Comparison of ENCODE assay signal across 11 cellular contexts in the genomic region with DNA sequence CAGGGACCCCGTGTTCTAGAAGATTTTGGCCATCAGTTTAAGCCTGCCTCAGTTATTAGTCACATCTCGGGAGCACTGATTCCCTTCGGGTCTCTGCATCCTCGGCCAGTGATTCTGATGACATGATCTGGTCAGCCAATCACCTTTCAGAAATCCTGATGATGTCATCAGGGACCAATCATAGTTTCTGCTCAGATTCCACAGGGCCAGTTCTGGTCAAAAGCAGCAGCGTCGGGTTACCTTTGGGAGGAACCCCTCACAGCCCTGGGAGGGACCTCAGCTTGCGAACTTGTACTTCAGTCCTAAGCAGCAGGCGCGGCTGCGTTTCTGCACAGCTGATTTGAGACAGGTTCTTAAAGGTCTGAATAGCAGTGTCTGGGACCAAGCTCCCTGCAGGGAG. TPM values are rescaled to one million over a fixed set of nuclear protein-coding genes. Genes with fewer than 3 reads are reported as not detected.
DNase-seq lines count a peak whose midpoint lies in the region; ATAC-seq and TF ChIP-seq lines count a peak whose summit lies in the region.
"Had no signal": no experiment of that assay in that cellular context is flagged by ENCODE, and none has a peak within 500 bp of the region (broad histone marks: within the 10 kb centered on the region; RNA-seq: fewer than 3 reads in every experiment).

No MANE protein-coding gene starts in this region.

- peaks cover 9% of the 10 kb centered on the region for H3F3A ChIP-seq in GM23248 (ENCODE audit: insufficient read depth)
- no peaks in the 10 kb centered on the region for H3F3A ChIP-seq in PC-9 (ENCODE audit: insufficient read depth, low read depth)

- H3K27ac Mint-ChIP-seq in Calu3 (ENCODE audit: unreplicated experiment) = no peak overlapping the region
- H3K27ac Mint-ChIP-seq: activated T-helper 1 cell treated with anti-CD3 and anti-CD28 coated beads, Interleukin-12 subunit alpha, Interleukin-12 subunit beta, Interleukin-2, Interleukin-4 antibody, amounts not matched to agents 30 ng/mL and 10 ng/mL and 1 ng/mL, durations not matched to agents 14 hours and 24 hours and 36 hours had no signal

- H3K36me3 Mint-ChIP-seq in Calu3 (ENCODE audit: insufficient read depth, unreplicated experiment) = peaks cover 12% of the 10 kb centered on the region

- 73 to 77% methylated on average over 10 of the region's 10 CpGs for WGBS in GM23248 (ENCODE audit: low coverage in 1 of 2, low lambda C conversion rate in 2 of 2, missing lambda C conversion rate in 2 of 2), 2 experiments
- WGBS in heart right ventricle, 2 donors = 70 to 81% methylated on average over 10 of the region's 10 CpGs

- H3K9me2 ChIP-seq in GM23248 (ENCODE audit: insufficient read depth) (no peaks in the 10 kb centered on the region), PC-9 (ENCODE audit: insufficient read depth) (no peaks in the 10 kb centered on the region)

- POLR2A ChIA-PET in PC-9 (lab: Charles Lee; ENCODE audit: unreplicated experiment) = no interaction called here

- CTCF ChIA-PET in Calu3 (lab: Charles Lee) = no interaction called here
- CTCF ChIA-PET in PC-9 (lab: Charles Lee) = no interaction called here

- H3K4me1 ChIP-seq in GM23248 (ENCODE audit: insufficient read depth) (peaks cover 9% of the 10 kb centered on the region), heart right ventricle (peaks cover 0 to 11% (median 5%) of the 10 kb centered on the region in 9 donors), osteoblast (ENCODE audit: insufficient read depth, low read length) (no peaks in the 10 kb centered on the region), PC-9 (replicated peaks; ENCODE audit: insufficient read depth) (no peaks in the 10 kb centered on the region)

- peaks cover 7% of the 10 kb centered on the region for H3K4me1 Mint-ChIP-seq in Calu3 (ENCODE audit: low read depth, unreplicated experiment)

- no peak overlapping the region for H3K27ac ChIP-seq in GM23248
- no peak overlapping the region for H3K27ac ChIP-seq in heart right ventricle
- no peak overlapping the region for H3K27ac ChIP-seq in osteoblast (ENCODE audit: low read depth, low read length)
- H3K27ac ChIP-seq in PC-9 = no peak overlapping the region
- H3K27ac ChIP-seq: vagina had no signal

- H3K9ac ChIP-seq in GM23248 = no peak overlapping the region

- no peak for TF ChIP-seq CTCF in astrocyte of the cerebellum (IDR thresholded peaks at IDR 0.05; ENCODE audit: low read depth, low read length, missing control alignments)
- TF ChIP-seq CTCF in heart right ventricle (IDR thresholded peaks at IDR 0.05) = no peak
- no peak for TF ChIP-seq CTCF in osteoblast (IDR thresholded peaks at IDR 0.05; ENCODE audit: extremely low read depth, low read depth, low read length)
- TF ChIP-seq CTCF in Calu3 (IDR thresholded peaks at IDR 0.05; ENCODE audit: unreplicated experiment) = no peak
- no peak for TF ChIP-seq CTCF in PC-9 (conservative IDR thresholded peaks at IDR 0.05)

- H3K9me3 ChIP-seq in GM23248 (ENCODE audit: low read depth) (no peaks in the 10 kb centered on the region), heart right ventricle (no peaks in the 10 kb centered on the region), osteoblast (ENCODE audit: low read depth, low read length) (no peaks in the 10 kb centered on the region), PC-9 (ENCODE audit: insufficient read depth, low read depth) (no peaks in the 10 kb centered on the region)
- H3K9me3 ChIP-seq: vagina had no signal

- peak; percentile 33 for DNase-seq in GM23248
- peak; percentile 36 for DNase-seq in astrocyte of the cerebellum (ENCODE audit: low read depth)
- DNase-seq in heart right ventricle = no peak
- DNase-seq in osteoblast (ENCODE audit: insufficient read length, low spot score, missing footprints) = peak; percentile 97
- no peak for DNase-seq in Calu3
- DNase-seq in PC-9 = no peak
- no peak for DNase-seq in NCI-H2107 (lab: John Stamatoyannopoulos, UW)
- DNase-seq: T-helper 9 cell had no signal

- H3K4me2 ChIP-seq in GM23248 (ENCODE audit: unreplicated experiment) (no peak overlapping the region), osteoblast (ENCODE audit: insufficient read depth, low read length) (peak overlapping the region; percentile 36), PC-9 (no peak overlapping the region)

- intact Hi-C loops in heart right ventricle (cut with DNase I) (no loop called here), Calu3 (cut with micrococcal nuclease; ENCODE audit: unreplicated experiment) (no loop called here), PC-9 (cut with micrococcal nuclease; ENCODE audit: unreplicated experiment) (no loop called here)

- in situ Hi-C loops in GM23248 (cut with MboI) = no loop called here
- in situ Hi-C loops in astrocyte of the cerebellum (cut with HindIII; ENCODE audit: low sequenced_read_pairs) = no loop called here

- peak in 6 of 8 donors; percentile 24 to 58 (median 33) for ATAC-seq in heart right ventricle
- ATAC-seq in GM18502 (IDR thresholded peaks at IDR 0.05; ENCODE audit: poor library complexity, unreplicated experiment) = no peak

- H3K36me3 ChIP-seq in GM23248 (ENCODE audit: low read depth) (no peaks in the 10 kb centered on the region), heart right ventricle (peaks cover 0 to 62% (median 0%) of the 10 kb centered on the region in 9 donors), osteoblast (ENCODE audit: insufficient read depth, low read length) (no peaks in the 10 kb centered on the region), PC-9 (ENCODE audit: low read depth) (no peaks in the 10 kb centered on the region)

- H3K4me3 ChIP-seq in GM23248 = no peak overlapping the region
- no peak overlapping the region for H3K4me3 ChIP-seq in astrocyte of the cerebellum (ENCODE audit: low read depth, low read length)
- H3K4me3 ChIP-seq in heart right ventricle = no peak overlapping the region
- no peak overlapping the region for H3K4me3 ChIP-seq in osteoblast (ENCODE audit: insufficient read depth, low read length)
- H3K4me3 ChIP-seq in PC-9 = no peak overlapping the region
- H3K4me3 ChIP-seq: vagina had no signal

- H3K27me3 Mint-ChIP-seq in Calu3 (ENCODE audit: unreplicated experiment) = no peaks in the 10 kb centered on the region

- no peak overlapping the region for H2AFZ ChIP-seq in GM23248
- no peak overlapping the region for H2AFZ ChIP-seq in osteoblast (ENCODE audit: low read length)
- no peak overlapping the region for H2AFZ ChIP-seq in PC-9

- no peaks in the 10 kb centered on the region for H3K9me3 Mint-ChIP-seq in Calu3 (ENCODE audit: low read depth, unreplicated experiment)
- H3K9me3 Mint-ChIP-seq: activated T-helper 1 cell treated with anti-CD3 and anti-CD28 coated beads, Interleukin-12 subunit alpha, Interleukin-12 subunit beta, Interleukin-2, Interleukin-4 antibody, amounts not matched to agents 30 ng/mL and 10 ng/mL and 1 ng/mL, durations not matched to agents 14 hours and 24 hours and 36 hours had no signal

- H3K79me2 ChIP-seq in GM23248 (ENCODE audit: insufficient read depth) (no peaks in the 10 kb centered on the region), osteoblast (ENCODE audit: insufficient read depth, low read length) (no peaks in the 10 kb centered on the region), PC-9 (ENCODE audit: low read depth) (no peaks in the 10 kb centered on the region)

- H4K20me1 ChIP-seq in GM23248 (ENCODE audit: insufficient read depth) (no peaks in the 10 kb centered on the region), osteoblast (ENCODE audit: insufficient read depth, low read length) (no peaks in the 10 kb centered on the region), PC-9 (ENCODE audit: insufficient read depth) (no peaks in the 10 kb centered on the region)

- H3K4me3 Mint-ChIP-seq in Calu3 (ENCODE audit: low read depth, unreplicated experiment) = no peak overlapping the region
- H3K4me3 Mint-ChIP-seq: activated T-helper 1 cell treated with anti-CD3 and anti-CD28 coated beads, Interleukin-12 subunit alpha, Interleukin-12 subunit beta, Interleukin-2, Interleukin-4 antibody, amounts not matched to agents 30 ng/mL and 10 ng/mL and 1 ng/mL, durations not matched to agents 14 hours and 24 hours and 36 hours had no signal

- H3K27me3 ChIP-seq in GM23248 (replicated peaks; ENCODE audit: insufficient read depth) = no peaks in the 10 kb centered on the region
- no peaks in the 10 kb centered on the region for H3K27me3 ChIP-seq in heart right ventricle
- no peaks in the 10 kb centered on the region for H3K27me3 ChIP-seq in osteoblast (ENCODE audit: insufficient read depth, low read length)
- no peaks in the 10 kb centered on the region for H3K27me3 ChIP-seq in PC-9 (ENCODE audit: insufficient read depth, low read depth)
- H3K27me3 ChIP-seq: vagina had no signal

- no TSS peak for BruUV-seq in Calu3 (replicated peaks; lab: Mats Ljungman, UMichigan)
- no TSS peak for BruUV-seq in PC-9 (replicated peaks; lab: Mats Ljungman, UMichigan)

RNA-seq across cellular contexts. Expression of a gene that starts 13.9 kb away (rescaled TPM):
- 1.8 and 2.5 TPM in 2 replicates for total RNA-seq in GM23248 (2014; rRNA removed; shearing (Covaris generic))
- polyA plus RNA-seq in GM23248 (2016; fragmentation: Nextera tagmentation; extraction: Ambion mirVana) = 2.2 and 3.5 TPM in 2 replicates
- total RNA-seq in heart right ventricle = 1 to 10 TPM; 2.6 to 4.5 (median 3.3) TPM
- 1 to 10 TPM; 1.5 to 5.8 TPM for polyA plus RNA-seq in heart right ventricle
- total RNA-seq in osteoblast = 2.9 and 6.2 TPM in 2 replicates
- total RNA-seq in Calu3 (2022) = 8.4 and 10.2 TPM in 2 replicates
- total RNA-seq in PC-9 (2021) = 5.1 and 7.2 TPM in 2 replicates

RNA-seq across cellular contexts. Expression of a gene that starts 51.3 kb away (rescaled TPM):
- total RNA-seq in GM23248 (2014; rRNA removed; shearing (Covaris generic)) = 45.3 and 69.3 TPM in 2 replicates
- polyA plus RNA-seq in GM23248 (2016; fragmentation: Nextera tagmentation; extraction: Ambion mirVana) (99.3 and 107 TPM in 2 replicates), heart right ventricle (10 to 100 TPM; 36.1 to 57.1 TPM)
- total RNA-seq in heart right ventricle (10 to 100 TPM; 33.5 to 46.3 (median 38.1) TPM), osteoblast (57.9 and 71.3 TPM in 2 replicates), Calu3 (2022) (74.9 and 83.2 TPM in 2 replicates), PC-9 (2021) (114 and 121 TPM in 2 replicates)

Comparison
In these comparisons a context has a peak if more than half of its experiments do, and no peak if none do; other contexts are left out.
1. DNase-seq: peak in GM23248 (single experiment), astrocyte of the cerebellum (single experiment) and osteoblast (single experiment); none in heart right ventricle (0 of 2), Calu3 (single experiment), PC-9 (0 of 2) and NCI-H2107 (single experiment).